ENCODE assay signal across 8 cellular contexts in the genomic region with DNA sequence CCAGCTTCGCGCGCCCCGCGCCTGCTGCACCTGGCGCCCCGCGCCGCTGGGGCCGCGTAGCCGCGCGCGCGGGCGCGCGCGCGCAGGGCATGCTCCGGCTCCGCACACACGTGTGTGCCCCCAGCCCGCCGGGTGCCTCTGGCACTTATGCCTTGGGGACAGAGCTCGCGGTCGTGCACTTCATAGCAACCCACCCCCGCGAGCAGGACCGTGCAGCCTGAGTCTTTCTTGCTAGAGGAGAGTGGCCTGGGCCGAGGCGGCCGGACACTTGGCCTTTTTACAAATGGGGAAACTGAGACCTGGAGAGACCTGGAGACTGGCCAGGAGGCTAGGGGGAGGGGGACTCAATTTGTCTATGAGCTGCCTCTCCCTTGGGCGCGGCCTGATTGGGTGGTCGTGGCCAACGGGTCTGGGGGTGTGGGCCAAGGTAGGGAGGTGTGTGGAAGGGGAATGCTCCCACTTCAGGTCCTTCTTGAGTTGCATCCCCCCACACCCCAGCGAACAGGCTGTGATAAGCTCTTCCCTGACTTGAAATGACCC. TPM values are rescaled to one million over a fixed set of nuclear protein-coding genes. Genes with fewer than 3 reads are reported as not detected.
DNase-seq lines count a peak whose midpoint lies in the region; ATAC-seq and TF ChIP-seq lines count a peak whose summit lies in the region.

No MANE protein-coding gene starts in this region.

- peaks cover 2% of the 10 kb centered on the region for H3F3A ChIP-seq in DOHH2 (ENCODE audit: control insufficient read depth, insufficient read depth)

- no peak overlapping the region for H3K27ac Mint-ChIP-seq in osteocyte (ENCODE audit: unreplicated experiment)

- RAD21 ChIA-PET in HCT116 (lab: Charles Lee; ENCODE audit: low non-redundant PET in 1 of 2, low total read pairs in 2 of 2, uncharacterized antibody in 2 of 2, unreplicated experiment in 2 of 2), result interaction anchor here in 1 of 2 experiments (0.6 kb wide), 1 partner anchor 809 kb away, joined by 3 read pairs; no protein-coding TSS in a partner anchor

- no peak overlapping the region for H3K27ac ChIP-seq in DOHH2 (ENCODE audit: low read depth, low read length)
- H3K27ac ChIP-seq in HCT116 (ENCODE audit: low read depth, low read length), result peak overlapping the region; percentile 78
- H3K27ac ChIP-seq in esophagus squamous epithelium, result peak overlapping the region; percentile 96 to 99 (median 97)

- H3K4me1 ChIP-seq in DOHH2 (ENCODE audit: control insufficient read depth, low read length) (peaks cover 56% of the 10 kb centered on the region), HCT116 (ENCODE audit: control insufficient read depth in 1 of 2, insufficient read depth in 2 of 2, low read length in 2 of 2) (peaks cover 24 to 49% of the 10 kb centered on the region in 2 experiments), esophagus squamous epithelium (peaks cover 33 to 86% (median 64%) of the 10 kb centered on the region in 3 donors)

- ATAC-seq in HCT116, result peak; percentile 21

- no peaks in the 10 kb centered on the region for H3K27me3 Mint-ChIP-seq in osteocyte (ENCODE audit: unreplicated experiment)

- POLR2A ChIA-PET in HCT116 (lab: Charles Lee), result no interaction called here

- intact Hi-C loops in HCT116 (cut with micrococcal nuclease), result loop anchor here (5.0 kb wide), 1 partner anchor 43 kb away; no protein-coding TSS in a partner anchor
- intact Hi-C loops in esophagus squamous epithelium (cut with DNase I), result loop anchor here (5.0 kb wide), 1 partner anchor 43 kb away; no protein-coding TSS in a partner anchor

- H3K79me2 ChIP-seq in DOHH2 (ENCODE audit: control insufficient read depth, low read length), result peaks cover 74% of the 10 kb centered on the region
- H3K79me2 ChIP-seq in HCT116 (ENCODE audit: insufficient read depth, low read length), result peaks cover 52% of the 10 kb centered on the region

- no peak overlapping the region for H2AFZ ChIP-seq in HCT116 (ENCODE audit: low read depth, low read length, poor library complexity, severe bottlenecking)

- H4K20me1 ChIP-seq in DOHH2 (ENCODE audit: control insufficient read depth, insufficient read depth, low read depth, low read length) (no peaks in the 10 kb centered on the region), HCT116 (ENCODE audit: insufficient read depth) (peaks cover under 1% of the 10 kb centered on the region; the same call in 1 of the 2 replicates)

- no TSS peak for BruUV-seq in HCT116 (replicated peaks; lab: Mats Ljungman, UMichigan)

- no peaks in the 10 kb centered on the region for H3K9me3 Mint-ChIP-seq in osteocyte (ENCODE audit: unreplicated experiment)

- H3K9ac ChIP-seq in HCT116 (ENCODE audit: low read length), result peak overlapping the region; percentile 98

- no CpG with 5 or more reads among the region's 40 CpGs for WGBS in esophagus squamous epithelium, 2 donors

- H3K9me3 ChIP-seq in DOHH2 (ENCODE audit: control insufficient read depth, insufficient read depth, low read length) (no peaks in the 10 kb centered on the region), HCT116 (ENCODE audit: control insufficient read depth in 1 of 2, insufficient read depth in 1 of 2, low read depth in 1 of 2, low read length in 2 of 2) (no peaks in the 10 kb centered on the region), esophagus squamous epithelium (no peaks in the 10 kb centered on the region)

- H3K9me2 ChIP-seq in DOHH2 (replicated peaks; ENCODE audit: control insufficient read depth, low read length) (no peaks in the 10 kb centered on the region), HCT116 (ENCODE audit: insufficient read depth) (no peaks in the 10 kb centered on the region)

- H3K36me3 ChIP-seq in DOHH2 (ENCODE audit: control insufficient read depth, low read length) (peaks cover 6% of the 10 kb centered on the region), HCT116 (ENCODE audit: control insufficient read depth in 1 of 2, insufficient read depth in 2 of 2, low read length in 2 of 2) (no peaks in the 10 kb centered on the region), esophagus squamous epithelium (peaks cover 0 to 6% (median 0%) of the 10 kb centered on the region in 3 donors)

- H3K27me3 ChIP-seq in DOHH2 (ENCODE audit: control insufficient read depth, low read length), result no peaks in the 10 kb centered on the region
- H3K27me3 ChIP-seq in HCT116 (ENCODE audit: insufficient read depth, low read length), result no peaks in the 10 kb centered on the region
- H3K27me3 ChIP-seq in esophagus squamous epithelium, result no peaks in the 10 kb centered on the region

- TF ChIP-seq RAD21 in HCT116 (IDR thresholded peaks at IDR 0.05; ENCODE audit: low read depth), result no peak

- peaks cover 24% of the 10 kb centered on the region for H3K4me1 Mint-ChIP-seq in osteocyte (ENCODE audit: unreplicated experiment)

- H3K36me3 Mint-ChIP-seq in osteocyte (ENCODE audit: unreplicated experiment), result no peaks in the 10 kb centered on the region

- H3K4me3 Mint-ChIP-seq in osteocyte (ENCODE audit: unreplicated experiment), result peak overlapping the region; percentile 64

- peak overlapping the region; percentile 94 for H3K4me2 ChIP-seq in DOHH2 (ENCODE audit: low read length)
- H3K4me2 ChIP-seq in HCT116 (ENCODE audit: low read length), result peak overlapping the region; percentile 95

- DNase-seq in HCT116 (ENCODE audit: low read depth, low spot score), result no peak
- DNase-seq in RKO (ENCODE audit: low spot score), result peak; percentile 36
- no peak for DNase-seq in esophagus squamous epithelium (lab: John Stamatoyannopoulos, UW)
- DNase-seq in osteocyte (ENCODE audit: extremely low spot score, unreplicated experiment), result no peak
- no peak for DNase-seq in inferior parietal cortex (ENCODE audit: extremely low spot score)
- no peak for DNase-seq in NCI-H526 treated with DMSO at 0.1 percent for 48 hours (lab: John Stamatoyannopoulos, UW)
- no peak for DNase-seq in activated CD4-positive, CD25-positive, alpha-beta regulatory T cell (lab: John Stamatoyannopoulos, UW)

- TF ChIP-seq POLR2A in HCT116 (IDR thresholded peaks at IDR 0.05; ENCODE audit: borderline replicate concordance, extremely low read depth, insufficient read depth, insufficient read length) (no peak), esophagus squamous epithelium (IDR thresholded peaks at IDR 0.05) (no peak)

- no peak for TF ChIP-seq CTCF in DOHH2 (IDR thresholded peaks at IDR 0.05; ENCODE audit: low read depth, low read length, poor library complexity, severe bottlenecking)
- no peak for TF ChIP-seq CTCF in HCT116 (IDR thresholded peaks at IDR 0.05 in 2 of 3, conservative IDR thresholded peaks at IDR 0.05 in 1 of 3; ENCODE audit: borderline replicate concordance in 1 of 3, insufficient read depth in 1 of 3, low read depth in 2 of 3, low read length in 2 of 3)
- no peak for TF ChIP-seq CTCF in esophagus squamous epithelium (IDR thresholded peaks at IDR 0.05)
- TF ChIP-seq CTCF in osteocyte (IDR thresholded peaks at IDR 0.05), result no peak

- H3K4me3 ChIP-seq in DOHH2 (ENCODE audit: low read length) (peak overlapping the region; percentile 90), HCT116 (replicated peaks in 1 of 2; ENCODE audit: low read depth in 1 of 2, low read length in 2 of 2) (peak overlapping the region; percentile 88 to 98), esophagus squamous epithelium (peak overlapping the region; percentile 66 to 88 (median 70))

- CTCF ChIA-PET in HCT116 (lab: Charles Lee), result interaction anchor here (2.0 kb wide), 1 partner anchor 57 kb away, joined by 5 read pairs; no protein-coding TSS in a partner anchor

TF ChIP-seq in HCT116, 20 proteins besides CTCF, POLR2A, EP300 and RAD21:
- TF ChIP-seq SRF (IDR thresholded peaks at IDR 0.05; ENCODE audit: low read depth), result no peak
- TF ChIP-seq, protein P1, sequence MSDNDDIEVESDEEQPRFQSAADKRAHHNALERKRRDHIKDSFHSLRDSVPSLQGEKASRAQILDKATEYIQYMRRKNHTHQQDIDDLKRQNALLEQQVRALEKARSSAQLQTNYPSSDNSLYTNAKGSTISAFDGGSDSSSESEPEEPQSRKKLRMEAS (IDR thresholded peaks at IDR 0.05), result no peak
- TF ChIP-seq YY1 (IDR thresholded peaks at IDR 0.05; ENCODE audit: extremely low read depth, insufficient replicate concordance, low read depth, low read length), result no peak
- no peak for TF ChIP-seq EZH2 (IDR thresholded peaks at IDR 0.05)
- peak; percentile 69; the same call in 1 of the 2 replicates for TF ChIP-seq ZFX (IDR thresholded peaks at IDR 0.05)

RNA-seq across cellular contexts. Expression of a gene that starts 0.6 kb away (rescaled TPM):
- total RNA-seq in HCT116 (2021; ENCODE audit: unreplicated experiment) (72.9 TPM), esophagus squamous epithelium (100 to 1,000 TPM; 128 to 297 (median 185) TPM), osteocyte (14.0 and 21.8 TPM in 2 replicates)
- 55.2 and 61.9 TPM in 2 replicates for polyA plus RNA-seq in HCT116 (2012)

RNA-seq across cellular contexts. Expression of a gene that starts 3.5 kb away (rescaled TPM):
- 46.5 TPM for total RNA-seq in HCT116 (2021; ENCODE audit: unreplicated experiment)
- polyA plus RNA-seq in HCT116 (2012), result 53.5 and 55.3 TPM in 2 replicates
- total RNA-seq in esophagus squamous epithelium, result 10 to 100 TPM; 55.5 to 87.5 (median 67.5) TPM
- 34.5 and 37.4 TPM in 2 replicates for total RNA-seq in osteocyte
